In the genomic region with DNA sequence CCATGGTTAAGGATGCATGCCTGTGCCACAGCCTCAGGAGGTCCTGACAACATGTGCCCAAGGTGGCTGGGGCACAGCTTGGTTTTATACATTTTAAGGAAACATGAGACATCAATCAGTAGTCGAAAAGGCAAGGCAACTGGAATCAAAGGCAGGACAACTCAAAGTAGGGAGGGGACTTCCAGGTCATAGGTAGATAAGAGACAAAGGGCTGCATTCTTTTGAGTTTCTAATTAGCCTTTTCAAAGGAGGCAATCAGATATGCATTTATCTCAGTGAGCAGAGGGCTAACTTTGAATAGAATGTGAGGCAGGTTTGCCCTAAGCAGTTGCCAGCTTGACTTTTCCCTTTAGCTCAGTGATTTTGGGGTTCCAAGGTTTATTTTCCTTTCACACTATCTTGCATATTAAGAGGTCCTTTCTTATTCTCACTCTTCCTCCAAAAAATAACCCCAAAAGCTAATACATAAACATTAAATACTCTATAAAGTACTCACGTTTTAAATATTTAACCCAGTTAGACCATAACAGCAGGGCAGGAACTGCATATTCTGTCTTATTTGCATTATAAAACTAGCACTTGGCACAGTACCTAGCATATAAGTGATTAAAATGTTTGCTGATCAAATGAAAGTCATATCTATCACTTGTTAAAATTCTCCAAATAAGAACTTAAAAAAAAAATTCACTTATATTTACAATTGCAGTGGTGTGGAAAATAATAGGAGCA, we compare ENCODE assay signal across 2 cellular contexts.
TF ChIP-seq lines count a peak whose summit lies in the region.

No MANE protein-coding gene starts in this region.

TF ChIP-seq in GM23338, 12 proteins besides CTCF, POLR2A, EP300 and RAD21:
- peak; percentile 77; the same call in 1 of the 2 replicates for TF ChIP-seq ZNF462 (CRISPR knock-in tag; IDR thresholded peaks at IDR 0.05)
- TF ChIP-seq NANOG (IDR thresholded peaks at IDR 0.05; ENCODE audit: borderline replicate concordance) = peak; percentile 77; the same call in 1 of the 2 replicates
- TF ChIP-seq JUNB (IDR thresholded peaks at IDR 0.05; ENCODE audit: unreplicated experiment) = no peak
- TF ChIP-seq POLR2AphosphoS5 (IDR thresholded peaks at IDR 0.05; ENCODE audit: low read depth) = no peak
- TF ChIP-seq ZNF114 (CRISPR knock-in tag; IDR thresholded peaks at IDR 0.05) = 0 out of 2 replicates have a peak, but pooled peaks have one; percentile 46

TF ChIP-seq in SK-N-SH treated with all-trans-retinoic acid at 6 μM for 48 hours, 23 proteins besides CTCF, POLR2A, EP300 and RAD21 (continued from another document):
- TF ChIP-seq GLIS3 (CRISPR knock-in tag; IDR thresholded peaks at IDR 0.05) = no peak
- TF ChIP-seq, protein P1, sequence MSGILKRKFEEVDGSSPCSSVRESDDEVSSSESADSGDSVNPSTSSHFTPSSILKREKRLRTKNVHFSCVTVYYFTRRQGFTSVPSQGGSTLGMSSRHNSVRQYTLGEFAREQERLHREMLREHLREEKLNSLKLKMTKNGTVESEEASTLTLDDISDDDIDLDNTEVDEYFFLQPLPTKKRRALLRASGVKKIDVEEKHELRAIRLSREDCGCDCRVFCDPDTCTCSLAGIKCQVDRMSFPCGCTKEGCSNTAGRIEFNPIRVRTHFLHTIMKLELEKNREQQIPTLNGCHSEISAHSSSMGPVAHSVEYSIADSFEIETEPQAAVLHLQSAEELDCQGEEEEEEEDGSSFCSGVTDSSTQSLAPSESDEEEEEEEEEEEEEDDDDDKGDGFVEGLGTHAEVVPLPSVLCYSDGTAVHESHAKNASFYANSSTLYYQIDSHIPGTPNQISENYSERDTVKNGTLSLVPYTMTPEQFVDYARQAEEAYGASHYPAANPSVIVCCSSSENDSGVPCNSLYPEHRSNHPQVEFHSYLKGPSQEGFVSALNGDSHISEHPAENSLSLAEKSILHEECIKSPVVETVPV (CRISPR knock-in tag; IDR thresholded peaks at IDR 0.05) = no peak
